ENCODE assay signal across 13 cellular contexts in genomic region chr1:53550201-53550741, GRCh38.
DNase-seq lines count a peak whose midpoint lies in the region; ATAC-seq, FAIRE-seq and TF ChIP-seq lines count a peak whose summit lies in the region.
"Had no signal": no experiment of that assay in that cellular context is flagged by ENCODE, and none has a peak within 500 bp of the region (broad histone marks: within the 10 kb centered on the region; RNA-seq: fewer than 3 reads in every experiment).

No MANE protein-coding gene starts in this region.

- H3K36me3 Mint-ChIP-seq in activated CD8-positive, alpha-beta memory T cell treated with anti-CD3 and anti-CD28 coated beads, Interleukin-2, amount 10 ng/mL, durations not matched to agents 7 days and 5 days, result no peaks in the 10 kb centered on the region

- H3K4me1 ChIP-seq in adrenal gland (replicated peaks in 1 of 2) (no peaks in the 10 kb centered on the region), suprapubic skin (peaks cover 3% of the 10 kb centered on the region), PC-3 (ENCODE audit: insufficient read depth, low read length) (no peaks in the 10 kb centered on the region)

- no peak overlapping the region for H2AFZ ChIP-seq in PC-3 (ENCODE audit: low read length)

- H3K4me3 ChIP-seq in adrenal gland (no peak overlapping the region), suprapubic skin (no peak overlapping the region), PC-3 (ENCODE audit: low read length) (no peak overlapping the region)
- H3K4me3 ChIP-seq: upper lobe of left lung had no signal

- H3K4me1 Mint-ChIP-seq in activated CD8-positive, alpha-beta memory T cell treated with anti-CD3 and anti-CD28 coated beads, Interleukin-2, amount 10 ng/mL, durations not matched to agents 7 days and 5 days, result peaks cover 10% of the 10 kb centered on the region

- 44 to 66% (median 50%) methylated on average over 4 to 7 of the region's 7 CpGs for WGBS in adrenal gland, 4 donors
- 73% methylated on average over 7 of the region's 7 CpGs for WGBS in suprapubic skin

- peak; percentile 5 for DNase-seq in activated CD8-positive, alpha-beta memory T cell treated with anti-CD3 and anti-CD28 coated beads, Interleukin-2, amount 50 U/mL, for 4 hours
- no peak for DNase-seq in activated CD8-positive, alpha-beta memory T cell treated with anti-CD3 and anti-CD28 coated beads, Interleukin-2, amount 10 ng/mL, durations not matched to agents 7 days and 5 days
- DNase-seq in adrenal gland, result peak; percentile 29 to 88 (median 64)
- peak; percentile 27 for DNase-seq in iris pigment epithelial cell (ENCODE audit: low read depth)
- peak; percentile 37 to 51 for DNase-seq in suprapubic skin (ENCODE audit: low spot score in 2 of 2)
- no peak for DNase-seq in PC-3
- DNase-seq in GM12892 (ENCODE audit: insufficient read length), result no peak
- DNase-seq: DMS153, NCI-H2029 treated with DMSO at 0.1 percent for 48 hours, upper lobe of left lung had no signal

- no TSS peak for BruUV-seq in PC-3 (replicated peaks; lab: Mats Ljungman, UMichigan)

- no peaks in the 10 kb centered on the region for H3K9me3 ChIP-seq in adrenal gland (replicated peaks in 1 of 3)
- no peaks in the 10 kb centered on the region for H3K9me3 ChIP-seq in suprapubic skin
- no peaks in the 10 kb centered on the region for H3K9me3 ChIP-seq in PC-3 (ENCODE audit: low read length)
- H3K9me3 ChIP-seq: upper lobe of left lung had no signal

- no peak for ATAC-seq in activated CD8-positive, alpha-beta memory T cell treated with anti-CD3 and anti-CD28 coated beads, Interleukin-2, amount 10 ng/mL, durations not matched to agents 7 days and 5 days
- no peak for ATAC-seq in HG03457 (IDR thresholded peaks at IDR 0.05; ENCODE audit: unreplicated experiment)
- no peak for ATAC-seq in PC-3
- ATAC-seq: HCT116, T-helper 17 cell had no signal

- TF ChIP-seq POLR2A in adrenal gland (IDR thresholded peaks at IDR 0.05), result no peak
- TF ChIP-seq POLR2A in suprapubic skin (IDR thresholded peaks at IDR 0.05), result no peak
- TF ChIP-seq POLR2A in GM12892 (IDR thresholded peaks at IDR 0.05; ENCODE audit: low read depth, low read length), result no peak

- no peak overlapping the region for H3K27ac Mint-ChIP-seq in activated CD8-positive, alpha-beta memory T cell treated with anti-CD3 and anti-CD28 coated beads, Interleukin-2, amount 10 ng/mL, durations not matched to agents 7 days and 5 days
- H3K27ac Mint-ChIP-seq: T-helper 17 cell had no signal

- H3K9me2 ChIP-seq in PC-3 (replicated peaks; ENCODE audit: low read length), result no peaks in the 10 kb centered on the region

- TF ChIP-seq EP300 in suprapubic skin (IDR thresholded peaks at IDR 0.05), result no peak

- CTCF ChIA-PET in activated CD8-positive, alpha-beta memory T cell treated with anti-CD3 and anti-CD28 coated beads, Interleukin-2, amount 10 ng/mL, durations not matched to agents 7 days and 5 days (lab: Charles Lee), result no interaction called here
- CTCF ChIA-PET in PC-3 (lab: Charles Lee), result no interaction called here

- H3K4me2 ChIP-seq in PC-3 (ENCODE audit: low read length), result no peak overlapping the region

- H3K79me2 ChIP-seq in PC-3 (ENCODE audit: low read length), result no peaks in the 10 kb centered on the region

- intact Hi-C loops in adrenal gland (cut with DNase I) (no loop called here), PC-3 (cut with micrococcal nuclease) (no loop called here)

- peaks cover 4% of the 10 kb centered on the region for H3K27me3 Mint-ChIP-seq in activated CD8-positive, alpha-beta memory T cell treated with anti-CD3 and anti-CD28 coated beads, Interleukin-2, amount 10 ng/mL, durations not matched to agents 7 days and 5 days

- H3K9ac ChIP-seq in PC-3 (ENCODE audit: low read length), result no peak overlapping the region

- TF ChIP-seq CTCF in adrenal gland (IDR thresholded peaks at IDR 0.05) (no peak), suprapubic skin (IDR thresholded peaks at IDR 0.05) (no peak), PC-3 (conservative IDR thresholded peaks at IDR 0.05; ENCODE audit: low read depth, low read length) (no peak)

- no peaks in the 10 kb centered on the region for H4K20me1 ChIP-seq in PC-3 (ENCODE audit: low read length)

- H3K4me3 Mint-ChIP-seq in activated CD8-positive, alpha-beta memory T cell treated with anti-CD3 and anti-CD28 coated beads, Interleukin-2, amount 10 ng/mL, durations not matched to agents 7 days and 5 days, result no peak overlapping the region
- H3K4me3 Mint-ChIP-seq: T-helper 17 cell had no signal

- H3K36me3 ChIP-seq in adrenal gland (replicated peaks in 1 of 2) (no peaks in the 10 kb centered on the region), suprapubic skin (no peaks in the 10 kb centered on the region), PC-3 (ENCODE audit: low read depth, low read length) (no peaks in the 10 kb centered on the region)
- H3K36me3 ChIP-seq: upper lobe of left lung had no signal

- H3F3A ChIP-seq in PC-3 (ENCODE audit: low read length, unreplicated experiment), result no peaks in the 10 kb centered on the region

- POLR2A ChIA-PET in PC-3 (lab: Charles Lee; ENCODE audit: unreplicated experiment), result no interaction called here

- H3K27me3 ChIP-seq in adrenal gland (no peaks in the 10 kb centered on the region), suprapubic skin (no peaks in the 10 kb centered on the region), PC-3 (ENCODE audit: low read length) (no peaks in the 10 kb centered on the region)
- H3K27me3 ChIP-seq: upper lobe of left lung had no signal

- no peak for FAIRE-seq in GM12892 (lab: Jason Lieb, UNC)

- H3K27ac ChIP-seq in adrenal gland (peak overlapping the region in 1 of 5 donors; percentile 86), suprapubic skin (no peak overlapping the region), PC-3 (ENCODE audit: low read length) (no peak overlapping the region)

- H3K9me3 Mint-ChIP-seq in activated CD8-positive, alpha-beta memory T cell treated with anti-CD3 and anti-CD28 coated beads, Interleukin-2, amount 10 ng/mL, durations not matched to agents 7 days and 5 days (ENCODE audit: low read depth), result no peaks in the 10 kb centered on the region

Comparison
In these comparisons a context has a peak if more than half of its experiments do, and no peak if none do; other contexts are left out.
1. DNase-seq: peak in activated CD8-positive, alpha-beta memory T cell treated with anti-CD3 and anti-CD28 coated beads, Interleukin-2, amount 50 U/mL, for 4 hours (single experiment), adrenal gland (7 of 7), iris pigment epithelial cell (single experiment) and suprapubic skin (2 of 2); none in activated CD8-positive, alpha-beta memory T cell treated with anti-CD3 and anti-CD28 coated beads, Interleukin-2, amount 10 ng/mL, durations not matched to agents 7 days and 5 days (single experiment), PC-3 (single experiment) and GM12892 (single experiment).